Comparison of ENCODE assay signal across 3 cellular contexts in the genomic region with DNA sequence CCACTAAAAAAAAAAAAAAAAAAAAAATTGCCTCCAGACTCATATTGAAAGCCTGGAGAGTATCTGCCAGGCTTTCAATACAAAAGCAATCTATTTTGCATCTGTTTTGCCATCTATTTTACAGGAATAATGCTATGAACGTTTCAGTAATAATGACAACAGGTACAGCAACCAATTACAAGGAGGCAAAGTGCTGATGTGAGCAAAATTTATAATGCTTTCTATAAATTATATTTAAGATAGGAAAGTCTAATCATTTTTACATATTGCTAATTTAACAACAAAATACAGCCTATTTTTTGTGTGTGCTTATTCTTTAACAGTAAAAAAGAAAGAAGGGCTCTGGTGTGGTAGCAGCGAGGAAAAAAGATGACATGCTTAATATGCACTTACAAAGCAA.
TF ChIP-seq lines count a peak whose summit lies in the region.

No MANE protein-coding gene starts in this region.

TF ChIP-seq in A549, 52 proteins besides CTCF, POLR2A, EP300 and RAD21:
- peak; percentile 77 for TF ChIP-seq MAFK (IDR thresholded peaks at IDR 0.05; ENCODE audit: partially characterized antibody)
- TF ChIP-seq MAX (IDR thresholded peaks at IDR 0.05): no peak

TF ChIP-seq in HEK293, 187 proteins besides CTCF, POLR2A, EP300 and RAD21:
- TF ChIP-seq ZNF501 (tag by site-specific recombination; IDR thresholded peaks at IDR 0.05): 0 out of 2 replicates have a peak, but pooled peaks have one; percentile 9
- no peak for TF ChIP-seq ZNF791 (tag by site-specific recombination; IDR thresholded peaks at IDR 0.05)
- TF ChIP-seq SCRT2 (tag by site-specific recombination; IDR thresholded peaks at IDR 0.05): no peak
- TF ChIP-seq ZFP37 (tag by site-specific recombination; IDR thresholded peaks at IDR 0.05): no peak
- TF ChIP-seq ZNF398 (tag by site-specific recombination; IDR thresholded peaks at IDR 0.05): no peak
- TF ChIP-seq ZNF324 (tag by site-specific recombination; IDR thresholded peaks at IDR 0.05): no peak
- no peak for TF ChIP-seq ZNF211 (tag by site-specific recombination; IDR thresholded peaks at IDR 0.05; ENCODE audit: low read depth)
- no peak for TF ChIP-seq ZNF658 (tag by site-specific recombination; IDR thresholded peaks at IDR 0.05)
- no peak for TF ChIP-seq ZNF112 (tag by site-specific recombination; IDR thresholded peaks at IDR 0.05)
- TF ChIP-seq ZIC2 (tag by site-specific recombination; IDR thresholded peaks at IDR 0.05): no peak
- 0 out of 2 replicates have a peak, but pooled peaks have one; percentile 7 for TF ChIP-seq ZBTB8A (tag by site-specific recombination; IDR thresholded peaks at IDR 0.05)
- TF ChIP-seq ZNF629 (tag by site-specific recombination; IDR thresholded peaks at IDR 0.05): no peak
- TF ChIP-seq ZNF26 (tag by site-specific recombination; IDR thresholded peaks at IDR 0.05): no peak
- TF ChIP-seq HIC1 (tag by site-specific recombination; IDR thresholded peaks at IDR 0.05): no peak
- no peak for TF ChIP-seq BCL11A (tag by site-specific recombination; IDR thresholded peaks at IDR 0.05; ENCODE audit: low read depth)
- TF ChIP-seq ZBTB10 (tag by site-specific recombination; IDR thresholded peaks at IDR 0.05): no peak
- no peak for TF ChIP-seq ZNF350 (tag by site-specific recombination; IDR thresholded peaks at IDR 0.05)

TF ChIP-seq in K562, 482 proteins besides CTCF, POLR2A, EP300 and RAD21:
- TF ChIP-seq HDAC1 (IDR thresholded peaks at IDR 0.05) (no peak), ZNF146 (CRISPR knock-in tag; IDR thresholded peaks at IDR 0.05; ENCODE audit: unreplicated experiment) (no peak), C11orf30 (IDR thresholded peaks at IDR 0.05; ENCODE audit: low read depth) (peak; percentile 57), MAFG (tag; conservative IDR thresholded peaks at IDR 0.05) (peak; percentile 55; the same call in 1 of the 2 replicates), ZNF79 (CRISPR knock-in tag; IDR thresholded peaks at IDR 0.05; ENCODE audit: low read depth) (no peak), MAFK (IDR thresholded peaks at IDR 0.05; ENCODE audit: low read length) (peak; percentile 75), ZNF316 (IDR thresholded peaks at IDR 0.05) (peak; percentile 79), MAFF (IDR thresholded peaks at IDR 0.05; ENCODE audit: low read length) (peak; percentile 78)
